ENCODE assay signal across 9 cellular contexts in the genomic region with DNA sequence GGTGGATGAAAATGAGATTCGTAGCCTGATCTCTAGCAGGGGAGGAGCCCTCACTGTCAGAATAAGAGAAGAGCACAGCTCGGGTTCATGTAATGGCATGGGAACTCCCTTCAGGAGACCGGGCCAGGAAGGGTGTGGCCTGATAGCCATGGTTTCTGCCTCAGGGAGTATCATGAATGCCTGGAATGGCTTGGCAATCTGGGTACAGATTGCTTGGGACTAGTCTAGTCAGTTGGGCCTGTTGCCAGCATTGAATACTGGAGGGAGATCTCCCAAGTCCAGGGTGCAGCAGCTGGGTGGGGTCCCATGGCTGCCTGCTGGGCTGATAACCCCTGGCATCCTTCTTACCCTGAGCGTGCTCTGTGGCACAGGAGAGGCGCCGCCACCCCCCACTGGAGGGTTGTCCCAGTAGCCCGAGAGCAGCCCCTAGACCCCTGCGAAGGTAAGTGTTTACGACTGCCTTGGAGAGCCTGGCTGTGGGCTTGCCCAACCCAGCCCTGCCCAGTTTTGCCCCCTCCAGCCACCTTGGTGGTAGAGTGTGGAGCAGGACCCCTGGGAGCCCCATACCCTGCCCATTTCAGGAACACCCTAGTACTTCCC.
A peak's percentile ranks its signal among the peaks of the same experiment; 100 is the strongest.
DNase-seq lines count a peak whose midpoint lies in the region; ATAC-seq and TF ChIP-seq lines count a peak whose summit lies in the region.
"Had no signal": no experiment of that assay in that cellular context is flagged by ENCODE, and none has a peak within 500 bp of the region (broad histone marks: within the 10 kb centered on the region; RNA-seq: fewer than 3 reads in every experiment).

No MANE protein-coding gene starts in this region.

- DNase-seq in Daoy (ENCODE audit: low read depth) (peak; percentile 2), mucosa of gallbladder (ENCODE audit: low spot score) (peak; percentile 13), NCI-H2196 (lab: John Stamatoyannopoulos, UW; ENCODE audit: unreplicated experiment) (no peak)
- DNase-seq in central memory CD4-positive, alpha-beta T cell: no peak
- DNase-seq in stimulated activated CD4-positive, alpha-beta T cell treated with anti-CD3 and anti-CD28 coated beads, Interleukin-1b, Interleukin-23, amount 100 ng/mL, for 48 hours: no peak
- DNase-seq: amniotic stem cell had no signal

- H2AFZ ChIP-seq in OCI-LY3 (ENCODE audit: low read depth, low read length): peak overlapping the region; percentile 98

- no peaks in the 10 kb centered on the region for H3K27me3 ChIP-seq in OCI-LY3 (ENCODE audit: low read depth, low read length)

- no peaks in the 10 kb centered on the region for H4K20me1 ChIP-seq in OCI-LY3 (ENCODE audit: insufficient read depth, low read length)

- H3K9me3 ChIP-seq in OCI-LY3 (ENCODE audit: insufficient read depth, low read length): no peaks in the 10 kb centered on the region

- TF ChIP-seq CTCF in OCI-LY3 (IDR thresholded peaks at IDR 0.05; ENCODE audit: low read depth, low read length): no peak

- peak overlapping the region; percentile 55 for H3K4me2 ChIP-seq in OCI-LY3 (ENCODE audit: low read length)

- peaks cover 5% of the 10 kb centered on the region; the same call in 1 of the 2 replicates for H3K4me1 ChIP-seq in OCI-LY3 (ENCODE audit: low read length)

- H3K4me3 ChIP-seq in OCI-LY3 (ENCODE audit: low read length): peak overlapping the region; percentile 38

- no peaks in the 10 kb centered on the region for H3K79me2 ChIP-seq in OCI-LY3 (ENCODE audit: low read length)

- no peak overlapping the region for H3K9ac ChIP-seq in OCI-LY3 (ENCODE audit: low read length)

- H3K27ac ChIP-seq in OCI-LY3 (ENCODE audit: low read length): no peak overlapping the region

- ATAC-seq in GM21619 (IDR thresholded peaks at IDR 0.05; ENCODE audit: unreplicated experiment) (peak; percentile 14), GM18907 (IDR thresholded peaks at IDR 0.05; ENCODE audit: unreplicated experiment) (no peak)

- H3K36me3 ChIP-seq in OCI-LY3 (replicated peaks; ENCODE audit: low read depth, low read length): no peaks in the 10 kb centered on the region

Comparison
In these comparisons a context has a peak if more than half of its experiments do, and no peak if none do; other contexts are left out.
1. DNase-seq: peak in Daoy (single experiment) and mucosa of gallbladder (single experiment); none in central memory CD4-positive, alpha-beta T cell (single experiment), NCI-H2196 (single experiment) and stimulated activated CD4-positive, alpha-beta T cell treated with anti-CD3 and anti-CD28 coated beads, Interleukin-1b, Interleukin-23, amount 100 ng/mL, for 48 hours (single experiment).